In the genomic region with DNA sequence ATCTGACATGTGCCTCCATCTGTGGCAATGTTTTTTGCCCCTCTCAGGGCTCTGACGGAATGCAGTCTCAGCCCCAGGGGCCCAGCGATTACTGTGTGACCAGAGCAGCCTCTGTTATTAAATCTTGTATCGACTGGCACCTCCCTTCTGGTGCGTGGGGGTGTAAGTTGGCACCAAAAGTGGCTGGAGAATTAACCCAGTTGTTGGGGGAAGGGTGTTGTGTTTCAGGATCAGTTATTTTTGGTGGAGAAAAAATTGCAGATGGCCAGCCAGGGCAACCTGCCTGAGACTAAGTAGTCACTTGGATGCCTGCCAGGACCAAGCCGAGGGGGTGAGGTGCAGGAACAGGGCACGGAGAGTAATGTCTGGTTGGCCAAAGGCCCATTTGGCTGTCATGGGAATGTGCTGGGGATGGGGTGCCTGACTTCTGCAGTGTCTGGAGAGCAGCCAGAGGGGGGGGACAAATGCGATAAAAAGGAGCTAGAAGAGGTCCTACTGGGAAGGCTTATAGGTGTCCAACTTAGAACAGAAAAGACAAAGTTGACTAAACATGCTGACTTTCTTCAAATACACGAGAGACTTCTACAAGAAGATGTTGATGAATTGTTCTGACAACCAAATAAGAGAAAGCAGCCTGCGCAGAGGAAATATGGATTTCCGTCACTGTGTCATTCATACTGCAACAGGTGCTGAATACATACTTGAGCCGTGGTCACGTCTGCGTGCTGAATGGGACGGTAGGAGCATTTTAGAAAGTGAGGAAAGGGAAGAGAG, we compare ENCODE assay signal across 10 cellular contexts.
DNase-seq lines count a peak whose midpoint lies in the region; ATAC-seq and TF ChIP-seq lines count a peak whose summit lies in the region.
"Had no signal": no experiment of that assay in that cellular context is flagged by ENCODE, and none has a peak within 500 bp of the region (broad histone marks: within the 10 kb centered on the region; RNA-seq: fewer than 3 reads in every experiment).

No MANE protein-coding gene starts in this region.

- peaks cover 6% of the 10 kb centered on the region for H3K9me3 Mint-ChIP-seq in glutamatergic neuron (ENCODE audit: unreplicated experiment)
- H3K9me3 Mint-ChIP-seq: IgD-negative memory B cell had no signal

- ATAC-seq in HG02610 (IDR thresholded peaks at IDR 0.05; ENCODE audit: unreplicated experiment) (no peak), GM19395 (IDR thresholded peaks at IDR 0.05; ENCODE audit: unreplicated experiment) (no peak)

- peak; percentile 85 for DNase-seq in DMS 273 treated with DMSO at 0.1 percent for 48 hours (lab: John Stamatoyannopoulos, UW)
- DNase-seq in NCI-H146 treated with DMSO at 0.1 percent for 48 hours (lab: John Stamatoyannopoulos, UW; ENCODE audit: unreplicated experiment): peak; percentile 15
- DNase-seq in SHP77 treated with DMSO at 0.1 percent for 48 hours (lab: John Stamatoyannopoulos, UW): peak; percentile 69
- peak; percentile 73 for DNase-seq in kidney tubule cell (ENCODE audit: low spot score)
- DNase-seq in glutamatergic neuron: no peak
- no peak for DNase-seq in activated effector memory CD4-positive, alpha-beta T cell treated with anti-CD3 and anti-CD28 coated beads, Interleukin-2, amount 50 U/mL, for 16 hours
- DNase-seq: activated CD4-positive, alpha-beta T cell treated with anti-CD3 and anti-CD28 coated beads, Interleukin-2, amount 50 U/mL, for 1 hour had no signal

- H3K4me3 Mint-ChIP-seq in glutamatergic neuron (ENCODE audit: unreplicated experiment): no peak overlapping the region

- H3K36me3 Mint-ChIP-seq in glutamatergic neuron (ENCODE audit: unreplicated experiment): peaks cover 4% of the 10 kb centered on the region

- H3K27me3 Mint-ChIP-seq in glutamatergic neuron (ENCODE audit: unreplicated experiment): no peaks in the 10 kb centered on the region

- no peak for TF ChIP-seq CTCF in glutamatergic neuron (IDR thresholded peaks at IDR 0.05; ENCODE audit: partially characterized antibody, unreplicated experiment)

- peaks cover 10% of the 10 kb centered on the region for H3K4me1 Mint-ChIP-seq in glutamatergic neuron (ENCODE audit: low read depth, unreplicated experiment)

- no peak overlapping the region for H3K27ac Mint-ChIP-seq in glutamatergic neuron (ENCODE audit: unreplicated experiment)
- H3K27ac Mint-ChIP-seq: IgD-negative memory B cell had no signal

Comparison
In these comparisons a context has a peak if more than half of its experiments do, and no peak if none do; other contexts are left out.
1. DNase-seq: peak in DMS 273 treated with DMSO at 0.1 percent for 48 hours (single experiment), NCI-H146 treated with DMSO at 0.1 percent for 48 hours (single experiment), SHP77 treated with DMSO at 0.1 percent for 48 hours (single experiment) and kidney tubule cell (single experiment); none in glutamatergic neuron (single experiment) and activated effector memory CD4-positive, alpha-beta T cell treated with anti-CD3 and anti-CD28 coated beads, Interleukin-2, amount 50 U/mL, for 16 hours (single experiment).